11 cellular contexts compared by ENCODE assay signal in genomic region chr2:223884399-223884798, GRCh38. TPM values are rescaled to one million over a fixed set of nuclear protein-coding genes. Genes with fewer than 3 reads are reported as not detected.
A peak's percentile ranks its signal among the peaks of the same experiment; 100 is the strongest.
DNase-seq lines count a peak whose midpoint lies in the region; ATAC-seq and TF ChIP-seq lines count a peak whose summit lies in the region.
"Had no signal": no experiment of that assay in that cellular context is flagged by ENCODE, and none has a peak within 500 bp of the region (broad histone marks: within the 10 kb centered on the region; RNA-seq: fewer than 3 reads in every experiment).

No MANE protein-coding gene starts in this region.

- no peak overlapping the region for H4K91ac ChIP-seq in H9 (ENCODE audit: insufficient read length, low read depth, low read length)

- DNase-seq in GM13976 (ENCODE audit: low spot score) (peak; percentile 58), H9 (no peak), inferior parietal cortex (ENCODE audit: extremely low spot score) (no peak), DMS53 (lab: John Stamatoyannopoulos, UW) (no peak), SKM-1 (lab: John Stamatoyannopoulos, UW; ENCODE audit: unreplicated experiment) (no peak)
- DNase-seq in effector memory CD8-positive, alpha-beta T cell = no peak
- DNase-seq: transverse colon had no signal

- no peaks in the 10 kb centered on the region for H3K9me3 Mint-ChIP-seq in effector memory CD8-positive, alpha-beta T cell
- H3K9me3 Mint-ChIP-seq in H9 = no peaks in the 10 kb centered on the region; a peak in 2 of 5 replicates

- no peaks in the 10 kb centered on the region for H3K27me3 ChIP-seq in H9 (ENCODE audit: insufficient read depth, low read length)
- H3K27me3 ChIP-seq: transverse colon had no signal

- H2BK120ac ChIP-seq in H9 (ENCODE audit: low read depth, low read length, poor library complexity, severe bottlenecking) = no peak overlapping the region

- H3K27ac Mint-ChIP-seq in effector memory CD8-positive, alpha-beta T cell = peak overlapping the region; percentile 49 to 64
- H3K27ac Mint-ChIP-seq in H9 = no peak overlapping the region
- H3K27ac Mint-ChIP-seq: brain had no signal

- H3K27ac ChIP-seq in H9 (ENCODE audit: insufficient read length, low read depth, low read length) = no peak overlapping the region
- H3K27ac ChIP-seq: skin epidermis, transverse colon had no signal

- H3K9me3 ChIP-seq in H9 (ENCODE audit: control insufficient read depth, low read depth, low read length) = no peaks in the 10 kb centered on the region
- H3K9me3 ChIP-seq: transverse colon had no signal

- H3K56ac ChIP-seq in H9 (ENCODE audit: insufficient read length, low read depth, low read length) = no peak overlapping the region

- no peak overlapping the region for H3K4me3 Mint-ChIP-seq in effector memory CD8-positive, alpha-beta T cell
- H3K4me3 Mint-ChIP-seq in H9 = no peak overlapping the region
- H3K4me3 Mint-ChIP-seq: brain had no signal

- no peak overlapping the region for H3K18ac ChIP-seq in H9 (ENCODE audit: insufficient read length, low read depth, low read length)

- no peak overlapping the region for H3K9ac ChIP-seq in H9 (ENCODE audit: extremely low read depth, insufficient read length, low read length)

- no peaks in the 10 kb centered on the region for H4K20me1 ChIP-seq in H9 (ENCODE audit: control insufficient read depth, insufficient read depth, insufficient read length)

- in situ Hi-C loops in GM13976 (cut with MboI; ENCODE audit: low sequenced_read_pairs, unreplicated experiment) = no loop called here

- TF ChIP-seq CTCF in GM13976 (IDR thresholded peaks at IDR 0.05; ENCODE audit: borderline replicate concordance, control extremely low read depth, extremely low read depth, insufficient read depth, missing control alignments) (no peak), H9 (conservative IDR thresholded peaks at IDR 0.05) (no peak)

- H2BK15ac ChIP-seq in H9 (ENCODE audit: low read depth, low read length) = no peak overlapping the region

- no peaks in the 10 kb centered on the region for H3K79me2 ChIP-seq in H9 (ENCODE audit: insufficient read depth, low read length)

- no peaks in the 10 kb centered on the region for H3K4me1 ChIP-seq in H9 (ENCODE audit: insufficient read depth, low read length)
- H3K4me1 ChIP-seq: transverse colon had no signal

- H3K27me3 Mint-ChIP-seq in effector memory CD8-positive, alpha-beta T cell = no peaks in the 10 kb centered on the region
- H3K27me3 Mint-ChIP-seq in H9 (ENCODE audit: low read depth) = no peaks in the 10 kb centered on the region
- H3K27me3 Mint-ChIP-seq: brain had no signal

- no peak overlapping the region for H4K5ac ChIP-seq in H9 (ENCODE audit: insufficient read length, low read depth, low read length)

- H3K79me1 ChIP-seq in H9 (ENCODE audit: insufficient read depth, low read depth, low read length, poor library complexity, severe bottlenecking) = no peaks in the 10 kb centered on the region

- no peak overlapping the region for H4K8ac ChIP-seq in H9 (replicated peaks; ENCODE audit: insufficient read length, low read depth, low read length)

- no peak overlapping the region for H2BK5ac ChIP-seq in H9 (ENCODE audit: insufficient read length, low read length)

- no peak overlapping the region for H2BK20ac ChIP-seq in H9 (ENCODE audit: low read depth, low read length, poor library complexity, severe bottlenecking)

- H3K4me2 ChIP-seq in H9 (ENCODE audit: insufficient read depth, insufficient read length, low read length) = no peak overlapping the region

- H3K23me2 ChIP-seq in H9 (ENCODE audit: insufficient read length, low read depth, low read length, poor library complexity, severe bottlenecking) = no peaks in the 10 kb centered on the region

- peaks cover 3 to 8% of the 10 kb centered on the region in 2 donors for H3K4me1 Mint-ChIP-seq in effector memory CD8-positive, alpha-beta T cell (ENCODE audit: low read depth in 2 of 2)
- no peaks in the 10 kb centered on the region for H3K4me1 Mint-ChIP-seq in H9

- H2AFZ ChIP-seq in H9 (ENCODE audit: low read length) = no peak overlapping the region

- H2AK5ac ChIP-seq in H9 (ENCODE audit: insufficient read length, low read length) = no peak overlapping the region

- no CpG with 5 or more reads among the region's 3 CpGs for WGBS in H9 (ENCODE audit: extremely low coverage, insufficient read length, low lambda C conversion rate)

- H3K4ac ChIP-seq in H9 (ENCODE audit: low read depth, low read length) = no peak overlapping the region

- H3T11ph ChIP-seq in H9 (ENCODE audit: low read length) = no peak overlapping the region

- no peak overlapping the region for H2BK12ac ChIP-seq in H9 (ENCODE audit: insufficient read length, low read depth, low read length)

- H3K23ac ChIP-seq in H9 (ENCODE audit: insufficient read length, low read depth, low read length) = no peak overlapping the region

- ATAC-seq in GM19463 (IDR thresholded peaks at IDR 0.05; ENCODE audit: unreplicated experiment) (peak; percentile 80), HG03097 (IDR thresholded peaks at IDR 0.05; ENCODE audit: low FRiP score, unreplicated experiment) (peak; percentile 52)
- no peak for ATAC-seq in effector memory CD8-positive, alpha-beta T cell (replicated peaks)

- peaks cover 71% of the 10 kb centered on the region for H3K36me3 Mint-ChIP-seq in effector memory CD8-positive, alpha-beta T cell (ENCODE audit: insufficient read depth)
- peaks cover 20 to 66% (median 59%) of the 10 kb centered on the region in 3 experiments for H3K36me3 Mint-ChIP-seq in H9 (ENCODE audit: insufficient read depth in 1 of 3, low read depth in 3 of 3)

- no peak overlapping the region for H3K14ac ChIP-seq in H9 (ENCODE audit: insufficient read depth, low read length)

RNA-seq across cellular contexts. Expression of gene AP1S3, which starts 47.0 kb away (rescaled TPM):
- 8.7 and 11.0 TPM in 2 replicates for total RNA-seq in H9 (2021)

Comparison
In these comparisons a context has a peak if more than half of its experiments do, and no peak if none do; other contexts are left out.
1. H3K27ac Mint-ChIP-seq: peak in effector memory CD8-positive, alpha-beta T cell (2 of 2); none in H9 (0 of 3).